Comparison of ENCODE assay signal across 8 cellular contexts in the genomic region with DNA sequence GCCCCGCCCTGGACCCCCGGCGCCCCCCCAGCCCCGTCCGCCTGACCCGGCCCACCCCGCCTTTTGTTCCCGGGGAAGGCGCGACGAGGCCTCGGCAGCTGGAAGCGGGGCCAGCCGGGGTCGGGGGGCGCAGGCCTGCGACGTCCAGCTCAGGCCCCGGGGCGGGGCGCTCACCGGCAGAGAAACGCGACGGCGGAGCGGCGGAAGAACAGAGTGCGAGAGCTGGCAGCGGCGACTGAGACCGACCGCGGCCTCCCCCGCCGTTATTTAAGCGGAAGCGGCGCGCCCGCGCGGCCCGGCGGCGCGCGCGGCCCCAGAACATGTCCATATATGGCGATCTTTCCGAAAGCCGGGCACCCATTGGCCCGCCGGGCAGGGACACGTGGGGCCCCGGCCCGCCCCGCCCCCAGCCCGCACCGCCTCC. TPM values are rescaled to one million over a fixed set of nuclear protein-coding genes. Genes with fewer than 3 reads are reported as not detected.
DNase-seq lines count a peak whose midpoint lies in the region; ATAC-seq and TF ChIP-seq lines count a peak whose summit lies in the region.

A gene (minus strand): TSS at position 240 of the 424 bp plus-strand sequence. CDS start 445 bp downstream, outside the sequence.

- no peaks in the 10 kb centered on the region for H3K9me3 Mint-ChIP-seq in activated T-helper 2 cell treated with anti-CD3 and anti-CD28 coated beads, Interferon-gamma antibody, Interleukin-2, Interleukin-4, amounts not matched to agents 10 μg/mL and 5 μg/mL and 100 μg/mL, durations not matched to agents 14 hours and 24 hours and 36 hours
- H3K9me3 Mint-ChIP-seq in natural killer cell = no peaks in the 10 kb centered on the region
- peaks cover 0 to 3% of the 10 kb centered on the region in 2 donors for H3K9me3 Mint-ChIP-seq in stimulated activated naive B cell treated with anti-CD40 and anti-IgM and Interleukin-4, amounts not matched to agents 10 μg/mL and 1 μg/mL and 100 μg/mL, for 72 hours

- ATAC-seq in GM21528 (IDR thresholded peaks at IDR 0.05; ENCODE audit: low FRiP score, unreplicated experiment) (peak; percentile 45), natural killer cell (peak; percentile 67 to 88 (median 75))
- peak; percentile 41 to 49 for ATAC-seq in stimulated activated naive B cell treated with anti-CD40 and anti-IgM and Interleukin-4, amounts not matched to agents 10 μg/mL and 1 μg/mL and 100 μg/mL, for 72 hours (replicated peaks)

- H3K36me3 Mint-ChIP-seq in activated T-helper 2 cell treated with anti-CD3 and anti-CD28 coated beads, Interferon-gamma antibody, Interleukin-2, Interleukin-4, amounts not matched to agents 10 μg/mL and 5 μg/mL and 100 μg/mL, durations not matched to agents 14 hours and 24 hours and 36 hours (ENCODE audit: low read depth) = peaks cover 52% of the 10 kb centered on the region
- peaks cover 28% of the 10 kb centered on the region for H3K36me3 Mint-ChIP-seq in natural killer cell
- peaks cover 51 to 62% of the 10 kb centered on the region in 2 donors for H3K36me3 Mint-ChIP-seq in stimulated activated naive B cell treated with anti-CD40 and anti-IgM and Interleukin-4, amounts not matched to agents 10 μg/mL and 1 μg/mL and 100 μg/mL, for 72 hours

- intact Hi-C loops in activated T-helper 2 cell treated with anti-CD3 and anti-CD28 coated beads, Interferon-gamma antibody, Interleukin-2, Interleukin-4, amounts not matched to agents 10 μg/mL and 5 μg/mL and 100 μg/mL, durations not matched to agents 14 hours and 24 hours and 36 hours (cut with micrococcal nuclease) = loop anchor here (2.0 to 5.0 kb wide), 2 partner anchors 115 to 166 kb away; a partner anchor contains a TSS
- intact Hi-C loops in natural killer cell (cut with micrococcal nuclease) = loop anchor here (1.0 to 10.0 kb wide), 3 partner anchors 92 to 1705 kb away; a partner anchor contains a TSS

- no peak for TF ChIP-seq CTCF in fibroblast of mammary gland (conservative IDR thresholded peaks at IDR 0.05; ENCODE audit: control insufficient read depth, insufficient read depth, low read depth, low read length)
- TF ChIP-seq CTCF in natural killer cell (IDR thresholded peaks at IDR 0.05) = no peak

- H3K4me3 ChIP-seq in fibroblast of mammary gland (ENCODE audit: control insufficient read depth, low read depth, low read length) = peak within 1 kb of the TSS; percentile 94

- TF ChIP-seq POLR2A in Raji (IDR thresholded peaks at IDR 0.05; ENCODE audit: insufficient read depth, low read depth, low read length) = peak; percentile 92

- in situ Hi-C loops in Caki2 (cut with HindIII; ENCODE audit: low pct_unique_long_range_greater_than_20kb, low sequenced_read_pairs) = no loop called here

- H3K4me1 Mint-ChIP-seq in activated T-helper 2 cell treated with anti-CD3 and anti-CD28 coated beads, Interferon-gamma antibody, Interleukin-2, Interleukin-4, amounts not matched to agents 10 μg/mL and 5 μg/mL and 100 μg/mL, durations not matched to agents 14 hours and 24 hours and 36 hours (ENCODE audit: low read depth) = peaks cover 27% of the 10 kb centered on the region
- peaks cover 54 to 71% of the 10 kb centered on the region in 2 donors for H3K4me1 Mint-ChIP-seq in natural killer cell
- H3K4me1 Mint-ChIP-seq in stimulated activated naive B cell treated with anti-CD40 and anti-IgM and Interleukin-4, amounts not matched to agents 10 μg/mL and 1 μg/mL and 100 μg/mL, for 72 hours = peaks cover 28 to 59% of the 10 kb centered on the region in 2 donors

- H3K4me3 Mint-ChIP-seq in activated T-helper 2 cell treated with anti-CD3 and anti-CD28 coated beads, Interferon-gamma antibody, Interleukin-2, Interleukin-4, amounts not matched to agents 10 μg/mL and 5 μg/mL and 100 μg/mL, durations not matched to agents 14 hours and 24 hours and 36 hours (ENCODE audit: low read depth) = peak within 1 kb of the TSS; percentile 97
- peak within 1 kb of the TSS; percentile 100 for H3K4me3 Mint-ChIP-seq in natural killer cell
- peak within 1 kb of the TSS; percentile 98 to 100 for H3K4me3 Mint-ChIP-seq in stimulated activated naive B cell treated with anti-CD40 and anti-IgM and Interleukin-4, amounts not matched to agents 10 μg/mL and 1 μg/mL and 100 μg/mL, for 72 hours

- H3K27me3 Mint-ChIP-seq in activated T-helper 2 cell treated with anti-CD3 and anti-CD28 coated beads, Interferon-gamma antibody, Interleukin-2, Interleukin-4, amounts not matched to agents 10 μg/mL and 5 μg/mL and 100 μg/mL, durations not matched to agents 14 hours and 24 hours and 36 hours (ENCODE audit: low read depth) = no peaks in the 10 kb centered on the region
- H3K27me3 Mint-ChIP-seq in natural killer cell (ENCODE audit: low read depth in 2 of 2) = no peaks in the 10 kb centered on the region
- no peaks in the 10 kb centered on the region for H3K27me3 Mint-ChIP-seq in stimulated activated naive B cell treated with anti-CD40 and anti-IgM and Interleukin-4, amounts not matched to agents 10 μg/mL and 1 μg/mL and 100 μg/mL, for 72 hours

- peak; percentile 86 for DNase-seq in Caki2 (ENCODE audit: low read depth)
- peak; percentile 92 for DNase-seq in LHCN-M2 (ENCODE audit: low read depth)
- peak; percentile 90 for DNase-seq in activated T-helper 2 cell treated with anti-CD3 and anti-CD28 coated beads, Interferon-gamma antibody, Interleukin-2, Interleukin-4, amounts not matched to agents 10 μg/mL and 5 μg/mL and 100 μg/mL, durations not matched to agents 14 hours and 24 hours and 36 hours (ENCODE audit: low spot score)
- peak; percentile 90 for DNase-seq in fibroblast of mammary gland (ENCODE audit: low read depth)
- peak; percentile 88 for DNase-seq in natural killer cell
- DNase-seq in stimulated activated naive B cell treated with anti-CD40 and anti-IgM and Interleukin-4, amounts not matched to agents 10 μg/mL and 1 μg/mL and 100 μg/mL, for 72 hours = peak; percentile 85

- H3K27ac Mint-ChIP-seq in activated T-helper 2 cell treated with anti-CD3 and anti-CD28 coated beads, Interferon-gamma antibody, Interleukin-2, Interleukin-4, amounts not matched to agents 10 μg/mL and 5 μg/mL and 100 μg/mL, durations not matched to agents 14 hours and 24 hours and 36 hours = peak within 1 kb of the TSS; percentile 90
- H3K27ac Mint-ChIP-seq in natural killer cell = peak within 1 kb of the TSS; percentile 95 to 98
- H3K27ac Mint-ChIP-seq in stimulated activated naive B cell treated with anti-CD40 and anti-IgM and Interleukin-4, amounts not matched to agents 10 μg/mL and 1 μg/mL and 100 μg/mL, for 72 hours = peak within 1 kb of the TSS; percentile 100

RNA-seq across cellular contexts. Expression of the gene that starts here (rescaled TPM):
- 3,719 and 3,770 TPM in 2 replicates for total RNA-seq in Caki2 (2014; rRNA removed; shearing (Covaris generic); ENCODE audit: low replicate concordance)
- total RNA-seq in LHCN-M2 (2014; rRNA removed) (6,893 and 8,596 TPM in 2 replicates), natural killer cell (1,000 to 10,000 TPM; 1,401 to 1,901 (median 1,735) TPM)
- 8,200 TPM for polyA plus RNA-seq in LHCN-M2 (2012)
- total RNA-seq in activated T-helper 2 cell treated with anti-CD3 and anti-CD28 coated beads, Interferon-gamma antibody, Interleukin-2, Interleukin-4, amounts not matched to agents 10 μg/mL and 5 μg/mL and 100 μg/mL, durations not matched to agents 14 hours and 24 hours and 36 hours = 4,152 and 4,174 TPM in 2 replicates

Comparison
In these comparisons a context has a peak if more than half of its experiments do, and no peak if none do; other contexts are left out.
1. Peak in every context shown above with its lines: DNase-seq, ATAC-seq and H3K4me3 ChIP-seq.